ENCODE assay signal across 27 cellular contexts in genomic region chr3:115646027-115646690, GRCh38. TPM values are rescaled to one million over a fixed set of nuclear protein-coding genes. Genes with fewer than 3 reads are reported as not detected.
"Had no signal": no experiment of that assay in that cellular context is flagged by ENCODE, and none has a peak within 500 bp of the region (broad histone marks: within the 10 kb centered on the region; RNA-seq: fewer than 3 reads in every experiment).

No MANE protein-coding gene starts in this region.

- H3K9me3 Mint-ChIP-seq: activated CD4-positive, alpha-beta memory T cell treated with anti-CD3 and anti-CD28 coated beads for 36 hours; activated naive CD4-positive, alpha-beta T cell treated with anti-CD3 and anti-CD28 coated beads for 36 hours; activated naive CD8-positive, alpha-beta T cell treated with anti-CD3 and anti-CD28 coated beads, Interleukin-2, amount 10 ng/mL, durations not matched to agents 7 days and 5 days; activated T-cell treated with anti-CD3 and anti-CD28 coated beads, Interleukin-2, amount 50 U/mL, for 72 hours; natural killer cell; stimulated activated naive B cell treated with anti-CD40 and anti-IgM and Interleukin-4, amounts not matched to agents 10 μg/mL and 1 μg/mL and 100 μg/mL, for 72 hours; WTC11 had no signal

- ATAC-seq: activated T-cell treated with anti-CD3 and anti-CD28 coated beads, Interleukin-2, amount 50 U/mL, for 72 hours; esophagus mucosa; gastrocnemius medialis; left ventricle myocardium superior; natural killer cell; stimulated activated naive B cell treated with anti-CD40 and anti-IgM and Interleukin-4, amounts not matched to agents 10 μg/mL and 1 μg/mL and 100 μg/mL, for 72 hours; WTC11 had no signal

- H3K27ac Mint-ChIP-seq: activated CD4-positive, alpha-beta memory T cell treated with anti-CD3 and anti-CD28 coated beads for 36 hours; activated naive CD4-positive, alpha-beta T cell treated with anti-CD3 and anti-CD28 coated beads for 36 hours; activated naive CD8-positive, alpha-beta T cell treated with anti-CD3 and anti-CD28 coated beads, Interleukin-2, amount 10 ng/mL, durations not matched to agents 7 days and 5 days; activated T-cell treated with anti-CD3 and anti-CD28 coated beads, Interleukin-2, amount 50 U/mL, for 72 hours; natural killer cell; stimulated activated naive B cell treated with anti-CD40 and anti-IgM and Interleukin-4, amounts not matched to agents 10 μg/mL and 1 μg/mL and 100 μg/mL, for 72 hours; WTC11 had no signal

- H3K27ac ChIP-seq: gastrocnemius medialis, sigmoid colon, thoracic aorta, upper lobe of left lung had no signal

- DNase-seq: activated CD4-positive, alpha-beta memory T cell treated with anti-CD3 and anti-CD28 coated beads for 36 hours; activated effector memory CD4-positive, alpha-beta T cell treated with Interleukin-2 at 50 U/mL for 16 hours; activated naive CD4-positive, alpha-beta T cell treated with anti-CD3 and anti-CD28 coated beads for 36 hours; activated naive CD8-positive, alpha-beta T cell treated with anti-CD3 and anti-CD28 coated beads, Interleukin-2, amount 10 ng/mL, durations not matched to agents 7 days and 5 days; activated T-cell treated with anti-CD3 and anti-CD28 coated beads, Interleukin-2, amount 50 U/mL, for 72 hours; amygdala; effector memory CD4-positive, alpha-beta T cell; gastrocnemius medialis; head of caudate nucleus; hypothalamus; left ventricle myocardium superior; midbrain; natural killer cell; sigmoid colon; stimulated activated CD4-positive, alpha-beta T cell treated with anti-CD3 and anti-CD28 coated beads, Interleukin-2, amount 100 ng/mL, for 48 hours; stimulated activated CD8-positive, alpha-beta memory T cell treated with anti-CD3 and anti-CD28 coated beads, Interleukin-4, amount 100 ng/mL, for 48 hours; stimulated activated naive B cell treated with anti-CD40 and anti-IgM and Interleukin-4, amounts not matched to agents 10 μg/mL and 1 μg/mL and 100 μg/mL, for 72 hours; T-helper 9 cell; upper lobe of left lung had no signal

- H3K4me1 ChIP-seq: upper lobe of left lung had no signal

- H3K4me3 Mint-ChIP-seq: activated CD4-positive, alpha-beta memory T cell treated with anti-CD3 and anti-CD28 coated beads for 36 hours; activated naive CD4-positive, alpha-beta T cell treated with anti-CD3 and anti-CD28 coated beads for 36 hours; activated naive CD8-positive, alpha-beta T cell treated with anti-CD3 and anti-CD28 coated beads, Interleukin-2, amount 10 ng/mL, durations not matched to agents 7 days and 5 days; activated T-cell treated with anti-CD3 and anti-CD28 coated beads, Interleukin-2, amount 50 U/mL, for 72 hours; natural killer cell; stimulated activated naive B cell treated with anti-CD40 and anti-IgM and Interleukin-4, amounts not matched to agents 10 μg/mL and 1 μg/mL and 100 μg/mL, for 72 hours; WTC11 had no signal

- H3K4me1 Mint-ChIP-seq: natural killer cell, WTC11 had no signal

- H3K36me3 Mint-ChIP-seq: activated naive CD8-positive, alpha-beta T cell treated with anti-CD3 and anti-CD28 coated beads, Interleukin-2, amount 10 ng/mL, durations not matched to agents 7 days and 5 days; natural killer cell; stimulated activated naive B cell treated with anti-CD40 and anti-IgM and Interleukin-4, amounts not matched to agents 10 μg/mL and 1 μg/mL and 100 μg/mL, for 72 hours; WTC11 had no signal

- H3K4me3 ChIP-seq: gastrocnemius medialis, sigmoid colon, thoracic aorta, upper lobe of left lung had no signal

- H3K27me3 ChIP-seq: gastrocnemius medialis, sigmoid colon, upper lobe of left lung had no signal

- H3K36me3 ChIP-seq: gastrocnemius medialis, sigmoid colon, thoracic aorta, upper lobe of left lung had no signal

- H3K9me3 ChIP-seq: gastrocnemius medialis, sigmoid colon, thoracic aorta, upper lobe of left lung had no signal

RNA-seq across cellular contexts. Expression of gene GAP43, which starts 22.8 kb away (rescaled TPM):
- total RNA-seq: activated CD4-positive, alpha-beta memory T cell treated with anti-CD3 and anti-CD28 coated beads for 36 hours; activated naive CD8-positive, alpha-beta T cell treated with anti-CD3 and anti-CD28 coated beads, Interleukin-2, amount 10 ng/mL, durations not matched to agents 7 days and 5 days; activated T-cell treated with anti-CD3 and anti-CD28 coated beads, Interleukin-2, amount 50 U/mL, for 72 hours; bronchial epithelial cell; dermis microvascular lymphatic vessel endothelial cell; endothelial cell of umbilical vein; esophagus mucosa; renal cortical epithelial cell; T-helper 1 cell treated with Interleukin-12 subunit alpha and Interleukin-12 subunit beta and Interleukin-4 antibody, amounts not matched to agents 30 ng/mL and 1 ng/mL, for 36 hours had no signal
